In genomic region chr19:14206283-14206677, GRCh38 we compare ENCODE assay signal across 8 cellular contexts. TPM values are rescaled to one million over a fixed set of nuclear protein-coding genes. Genes with fewer than 3 reads are reported as not detected.
DNase-seq lines count a peak whose midpoint lies in the region; FAIRE-seq and TF ChIP-seq lines count a peak whose summit lies in the region.
"Not testable (repeated sequence)": the region's sequence is repeated elsewhere in the genome, so short reads cannot be mapped to it uniquely, and the experiment has no call there.

No MANE protein-coding gene starts in this region.

- CTCF ChIA-PET in RWPE1 (lab: Yijun Ruan, JAX); activated naive CD4-positive, alpha-beta T cell treated with anti-CD3 and anti-CD28 coated beads, Interleukin-2, amount 10 ng/mL, durations not matched to agents 7 days and 5 days (lab: Charles Lee); H1 (lab: Charles Lee; ENCODE audit: partially characterized antibody): not testable (repeated sequence)

- H3K18ac ChIP-seq in H1 (ENCODE audit: extremely low read depth, low read length); trophoblast cell (ENCODE audit: low read length): not testable (repeated sequence)

- not testable (repeated sequence) for H4K91ac ChIP-seq in H1 (replicated peaks; ENCODE audit: insufficient read length, low read length); trophoblast cell (ENCODE audit: low read depth, low read length)

- H4K5ac ChIP-seq in H1 (ENCODE audit: insufficient read length, low read depth, low read length) = not testable (repeated sequence)

- H3K23ac ChIP-seq in H1 (ENCODE audit: insufficient read length); trophoblast cell (ENCODE audit: low read length): not testable (repeated sequence)

- not testable (repeated sequence) for H3K4me3 Mint-ChIP-seq in activated naive CD4-positive, alpha-beta T cell treated with anti-CD3 and anti-CD28 coated beads, Interleukin-2, amount 10 ng/mL, durations not matched to agents 7 days and 5 days

- H2BK20ac ChIP-seq in H1 (ENCODE audit: low read length) = not testable (repeated sequence)

- peak overlapping the region; percentile 67 to 90 (median 83); a peak in 21 of 22 replicates for H3K27ac ChIP-seq in BLaER1 treated with 17β-estradiol and CSF1 and Interleukin-3, amounts not matched to agents 10 nM and 100 nM
- H3K27ac ChIP-seq in HUES48 (ENCODE audit: low read depth, low read length); H1 (ENCODE audit: low read depth, low read length); trophoblast cell (ENCODE audit: low read depth, low read length): not testable (repeated sequence)
- H3K27ac ChIP-seq in RWPE1 = peak overlapping the region; percentile 44; the same call in 1 of the 2 replicates
- H3K27ac ChIP-seq in thymus (ENCODE audit: low read depth) = peak overlapping the region; percentile 64

- H3K14ac ChIP-seq in H1 (ENCODE audit: insufficient read length); trophoblast cell (ENCODE audit: low read length): not testable (repeated sequence)

- not testable (repeated sequence) for H3K4ac ChIP-seq in H1 (replicated peaks; ENCODE audit: insufficient read length, low read depth, low read length); trophoblast cell (ENCODE audit: low read depth, low read length)

- H2BK5ac ChIP-seq in H1 (ENCODE audit: low read depth, low read length); trophoblast cell (ENCODE audit: low read depth, low read length, poor library complexity): not testable (repeated sequence)

- H2BK15ac ChIP-seq in H1 (ENCODE audit: low read length) = not testable (repeated sequence)

- peak overlapping the region; percentile 86 to 92 (median 91); a peak in 17 of 22 replicates for H3K4me2 ChIP-seq in BLaER1 treated with 17β-estradiol and CSF1 and Interleukin-3, amounts not matched to agents 10 nM and 100 nM
- H3K4me2 ChIP-seq in H1 (ENCODE audit: insufficient read depth in 1 of 2, low read depth in 2 of 2, low read length in 2 of 2) (0 out of 4 replicates have a peak overlapping the region, but pooled peaks of 1 of the 2 experiments have one; percentile 16), trophoblast cell (ENCODE audit: low read length) (peak overlapping the region; percentile 67)

- H3K27ac Mint-ChIP-seq in activated naive CD4-positive, alpha-beta T cell treated with anti-CD3 and anti-CD28 coated beads, Interleukin-2, amount 10 ng/mL, durations not matched to agents 7 days and 5 days = not testable (repeated sequence)

- H3K27me3 Mint-ChIP-seq in activated naive CD4-positive, alpha-beta T cell treated with anti-CD3 and anti-CD28 coated beads, Interleukin-2, amount 10 ng/mL, durations not matched to agents 7 days and 5 days = peaks cover 94% of the 10 kb centered on the region

- not testable (repeated sequence) for TF ChIP-seq CTCF in RWPE1 (conservative IDR thresholded peaks at IDR 0.05; ENCODE audit: low read depth); H1 (IDR thresholded peaks at IDR 0.05; ENCODE audit: control extremely low read depth in 1 of 3, insufficient read depth in 1 of 3, low read depth in 1 of 3, low read length in 3 of 3); kidney epithelial cell (IDR thresholded peaks at IDR 0.05; ENCODE audit: insufficient read depth, low read length, poor library complexity, severe bottlenecking)

- not testable (repeated sequence) for DNase-seq in RWPE1 (ENCODE audit: low spot score); kidney epithelial cell (ENCODE audit: low read depth)
- DNase-seq in activated naive CD4-positive, alpha-beta T cell treated with anti-CD3 and anti-CD28 coated beads, Interleukin-2, amount 10 ng/mL, durations not matched to agents 7 days and 5 days = peak; percentile 47
- DNase-seq in H1 (ENCODE audit: low read depth in 1 of 2, low spot score in 2 of 2) (peak in 1 of 2 experiments; percentile 55), trophoblast cell (peak in 1 of 2 donors; percentile 32)

- not testable (repeated sequence) for H2AFZ ChIP-seq in H1 (ENCODE audit: low read length); trophoblast cell (ENCODE audit: insufficient read depth, low read length, poor library complexity)

- not testable (repeated sequence) for H4K8ac ChIP-seq in H1 (ENCODE audit: extremely low read depth, insufficient read depth, low read length); trophoblast cell (ENCODE audit: low read depth, low read length)

- TF ChIP-seq EP300 in H1 (IDR thresholded peaks at IDR 0.05; ENCODE audit: borderline replicate concordance in 1 of 2, low read depth in 2 of 2, low read length in 2 of 2) = not testable (repeated sequence)

- not testable (repeated sequence) for H2BK12ac ChIP-seq in H1 (ENCODE audit: low read depth, low read length); trophoblast cell (ENCODE audit: low read length)

- H3K79me2 ChIP-seq in H1 (ENCODE audit: control insufficient read depth in 1 of 2, insufficient read depth in 2 of 2, low read length in 2 of 2) = peaks cover 26 to 43% of the 10 kb centered on the region in 2 experiments
- not testable (repeated sequence) for H3K79me2 ChIP-seq in trophoblast cell (ENCODE audit: control insufficient read depth, insufficient read depth, low read length, poor library complexity)

- not testable (repeated sequence) for H3K9me3 ChIP-seq in BLaER1 treated with 17β-estradiol and CSF1 and Interleukin-3, amounts not matched to agents 10 nM and 100 nM (replicated peaks in 1 of 11); HUES48 (ENCODE audit: control insufficient read depth, insufficient read depth, low read length); H1 (ENCODE audit: insufficient read depth in 2 of 2, low read depth in 1 of 2, low read length in 1 of 2); trophoblast cell (ENCODE audit: insufficient read depth, low read depth, low read length); thymus (ENCODE audit: control insufficient read depth)

- not testable (repeated sequence) for TF ChIP-seq POLR2A in H1 (IDR thresholded peaks at IDR 0.05; ENCODE audit: control extremely low read depth in 1 of 2, low read depth in 2 of 2, low read length in 2 of 2)

- H3K4me1 ChIP-seq in BLaER1 treated with 17β-estradiol and CSF1 and Interleukin-3, amounts not matched to agents 10 nM and 100 nM = peaks cover 26 to 60% (median 50%) of the 10 kb centered on the region in 10 experiments; a peak in 19 of 20 replicates
- not testable (repeated sequence) for H3K4me1 ChIP-seq in HUES48 (ENCODE audit: control insufficient read depth, insufficient read depth, low read length); trophoblast cell (ENCODE audit: control insufficient read depth in 1 of 2, insufficient read depth in 2 of 2, low read length in 2 of 2)
- H3K4me1 ChIP-seq in H1 (replicated peaks in 1 of 4; ENCODE audit: control insufficient read depth in 3 of 4, insufficient read depth in 4 of 4, low read length in 3 of 4) (peaks cover 0 to 30% (median 17%) of the 10 kb centered on the region in 4 experiments; a peak in 6 of 7 replicates), thymus (ENCODE audit: control insufficient read depth, insufficient read depth, low read length) (peaks cover 14% of the 10 kb centered on the region)

- H2BK120ac ChIP-seq in H1 (replicated peaks; ENCODE audit: low read depth, low read length); trophoblast cell (ENCODE audit: insufficient read depth, low read length, poor library complexity): not testable (repeated sequence)

- H3K4me3 ChIP-seq in BLaER1 treated with 17β-estradiol and CSF1 and Interleukin-3, amounts not matched to agents 10 nM and 100 nM = peak overlapping the region; percentile 60 to 80 (median 73)
- peak overlapping the region; percentile 72; the same call in 1 of the 2 replicates for H3K4me3 ChIP-seq in HUES48 (ENCODE audit: low read depth, low read length)
- H3K4me3 ChIP-seq in H1 (ENCODE audit: extremely low read depth in 1 of 4, insufficient read depth in 2 of 4, low read depth in 3 of 4, low read length in 4 of 4) = peak overlapping the region; percentile 64 to 84 (median 72); a peak in 6 of 8 replicates
- H3K4me3 ChIP-seq in kidney epithelial cell (ENCODE audit: low read depth, low read length) = peak overlapping the region; percentile 41
- H3K4me3 ChIP-seq in trophoblast cell (ENCODE audit: low read depth, low read length) = not testable (repeated sequence)
- peak overlapping the region; percentile 55 for H3K4me3 ChIP-seq in thymus (ENCODE audit: low read length)

- not testable (repeated sequence) for H4K12ac ChIP-seq in trophoblast cell (ENCODE audit: low read depth, low read length)

- not testable (repeated sequence) for TF ChIP-seq RAD21 in H1 (IDR thresholded peaks at IDR 0.05 in 1 of 2, conservative IDR thresholded peaks at IDR 0.05 in 1 of 2; ENCODE audit: low read depth in 2 of 2, low read length in 2 of 2)

- not testable (repeated sequence) for H3K36me3 ChIP-seq in BLaER1 treated with 17β-estradiol and CSF1 and Interleukin-3, amounts not matched to agents 10 nM and 100 nM; HUES48 (ENCODE audit: control insufficient read depth, insufficient read depth, low read length); H1 (ENCODE audit: control insufficient read depth in 2 of 4, insufficient read depth in 4 of 4, low read length in 3 of 4); kidney epithelial cell (ENCODE audit: control insufficient read depth, insufficient read depth, low read length); trophoblast cell (ENCODE audit: control insufficient read depth in 1 of 2, insufficient read depth in 2 of 2, low read length in 2 of 2); thymus (ENCODE audit: control insufficient read depth, insufficient read depth)

- H3K79me1 ChIP-seq in H1 (ENCODE audit: low read depth, low read length); trophoblast cell (ENCODE audit: low read length): not testable (repeated sequence)

- H2AK5ac ChIP-seq in H1 (ENCODE audit: low read depth, low read length); trophoblast cell (ENCODE audit: low read length): not testable (repeated sequence)

- peaks cover 32% of the 10 kb centered on the region for H3K4me1 Mint-ChIP-seq in activated naive CD4-positive, alpha-beta T cell treated with anti-CD3 and anti-CD28 coated beads, Interleukin-2, amount 10 ng/mL, durations not matched to agents 7 days and 5 days

- FAIRE-seq in H1 (lab: Jason Lieb, UNC) = not testable (repeated sequence)

- not testable (repeated sequence) for H3K9me3 Mint-ChIP-seq in activated naive CD4-positive, alpha-beta T cell treated with anti-CD3 and anti-CD28 coated beads, Interleukin-2, amount 10 ng/mL, durations not matched to agents 7 days and 5 days

- peak overlapping the region; percentile 75 to 85 (median 82) for H3K9ac ChIP-seq in BLaER1 treated with 17β-estradiol and CSF1 and Interleukin-3, amounts not matched to agents 10 nM and 100 nM
- H3K9ac ChIP-seq in HUES48 (ENCODE audit: low read depth, low read length); H1 (replicated peaks in 1 of 4; ENCODE audit: extremely low read depth in 1 of 4, low read depth in 3 of 4, low read length in 3 of 4); trophoblast cell (ENCODE audit: low read length): not testable (repeated sequence)

- H3K36me3 Mint-ChIP-seq in activated naive CD4-positive, alpha-beta T cell treated with anti-CD3 and anti-CD28 coated beads, Interleukin-2, amount 10 ng/mL, durations not matched to agents 7 days and 5 days = not testable (repeated sequence)

- peaks cover 38 to 67% (median 55%) of the 10 kb centered on the region in 11 experiments for H3K27me3 ChIP-seq in BLaER1 treated with 17β-estradiol and CSF1 and Interleukin-3, amounts not matched to agents 10 nM and 100 nM
- peaks cover 15% of the 10 kb centered on the region for H3K27me3 ChIP-seq in HUES48 (ENCODE audit: control insufficient read depth, insufficient read depth, low read length)
- H3K27me3 ChIP-seq in H1 (replicated peaks in 1 of 4; ENCODE audit: control insufficient read depth in 3 of 4, extremely low read depth in 1 of 4, insufficient read depth in 3 of 4, low read length in 3 of 4); thymus (ENCODE audit: control insufficient read depth, insufficient read depth): not testable (repeated sequence)
- H3K27me3 ChIP-seq in kidney epithelial cell (ENCODE audit: control insufficient read depth, insufficient read depth, low read length) = peaks cover 40% of the 10 kb centered on the region
- H3K27me3 ChIP-seq in trophoblast cell (ENCODE audit: insufficient read depth, low read length) = peaks cover 12% of the 10 kb centered on the region

- H4K20me1 ChIP-seq in BLaER1 treated with 17β-estradiol and CSF1 and Interleukin-3, amounts not matched to agents 10 nM and 100 nM = peaks cover 0 to 46% (median 40%) of the 10 kb centered on the region in 11 experiments; a peak in 17 of 22 replicates
- not testable (repeated sequence) for H4K20me1 ChIP-seq in H1 (replicated peaks in 1 of 2; ENCODE audit: control insufficient read depth in 1 of 2, insufficient read depth in 2 of 2, low read length in 2 of 2)

- not testable (repeated sequence) for H3K56ac ChIP-seq in H1 (replicated peaks; ENCODE audit: insufficient read length, low read depth, low read length)

- POLR2A ChIA-PET in RWPE1 (lab: Yijun Ruan, JAX; ENCODE audit: low non-redundant PET); H1 (lab: Charles Lee; ENCODE audit: partially characterized antibody): not testable (repeated sequence)

- H3K23me2 ChIP-seq in H1 (ENCODE audit: low read depth, low read length) = not testable (repeated sequence)

- WGBS in H1 (ENCODE audit: extremely low coverage in 1 of 2, insufficient coverage in 1 of 2, insufficient read length in 1 of 2, insufficient replicate concordance in 2 of 2, low coverage in 1 of 2, low lambda C conversion rate in 2 of 2, missing lambda C conversion rate in 1 of 2), 2 experiments = 0% methylated on average over 2 of the region's 65 CpGs; no CpG with 5 or more reads in 1 of the 2 experiments
- WGBS in trophoblast cell (ENCODE audit: extremely low coverage, insufficient coverage, insufficient read length) = no CpG with 5 or more reads among the region's 65 CpGs
- under 1% methylated on average over 61 of the region's 65 CpGs for WGBS in thymus

RNA-seq across cellular contexts. Expression of gene ADGRL1, which starts 0.3 kb away (rescaled TPM):
- 112 and 119 TPM in 2 replicates for total RNA-seq in H1 (2021; fragmentation: NEBNext Ultra II Directional; extraction: Animal tissue kit (Norgen Biotek cat#: 25700))
- 95.6 and 158 TPM in 2 replicates for polyA plus RNA-seq in H1 (2011; rRNA removed)
- polyA plus RNA-seq in H1 (2011; cell fraction: cytosol; rRNA removed) = 70.7 TPM
- polyA plus RNA-seq in H1 (2011; cell fraction: nucleus; rRNA removed) = 342 TPM
- 42.7 to 97.4 TPM (median 91.9 TPM) in 4 replicates for polyA plus RNA-seq in H1 (2012, experiment 1 of 2)
- 55.8 TPM for polyA plus RNA-seq in H1 (2012, experiment 2 of 2)
- 81.7 TPM for polyA plus RNA-seq in H1 (2013, experiment 1 of 2)
- polyA plus RNA-seq in H1 (2013, experiment 2 of 2) = 76.2 TPM
- 102 and 137 TPM in 2 replicates for polyA minus RNA-seq in H1 (2011; rRNA and poly(A)+ RNA removed)
- 97.0 TPM for polyA minus RNA-seq in H1 (2011; cell fraction: cytosol; rRNA and poly(A)+ RNA removed)
- polyA minus RNA-seq in H1 (2011; cell fraction: nucleus; rRNA and poly(A)+ RNA removed) = 130 TPM
- 15.0 and 20.6 TPM in 2 replicates for total RNA-seq in kidney epithelial cell
- 4.7 and 4.9 TPM in 2 replicates for polyA plus RNA-seq in trophoblast cell (2013)
- 8.4 TPM for polyA plus RNA-seq in thymus
